1 cellular context compared by ENCODE assay signal in the genomic region with DNA sequence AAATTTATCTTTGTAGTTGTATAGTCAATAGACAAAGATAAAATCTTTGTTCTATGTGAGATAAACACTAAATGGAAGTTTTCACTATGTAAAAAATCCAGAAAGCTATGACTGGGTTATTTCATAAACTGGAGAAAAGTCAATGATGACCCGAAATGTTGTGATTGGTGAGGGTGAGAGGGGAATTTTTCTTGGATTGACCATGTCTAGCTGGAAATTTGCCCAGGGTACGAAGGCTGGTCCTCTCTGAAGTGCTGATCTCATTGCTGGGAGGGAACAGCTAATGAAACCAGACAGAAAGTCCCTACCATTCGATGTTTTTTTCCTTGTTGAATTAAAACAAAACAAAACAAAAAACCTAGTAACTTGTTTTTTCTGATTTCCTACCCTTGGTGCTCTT.
TF ChIP-seq lines count a peak whose summit lies in the region.

No MANE protein-coding gene starts in this region.

TF ChIP-seq in IMR-90, 13 proteins besides CTCF, POLR2A, EP300 and RAD21 (continued from another document):
- TF ChIP-seq, protein P1, sequence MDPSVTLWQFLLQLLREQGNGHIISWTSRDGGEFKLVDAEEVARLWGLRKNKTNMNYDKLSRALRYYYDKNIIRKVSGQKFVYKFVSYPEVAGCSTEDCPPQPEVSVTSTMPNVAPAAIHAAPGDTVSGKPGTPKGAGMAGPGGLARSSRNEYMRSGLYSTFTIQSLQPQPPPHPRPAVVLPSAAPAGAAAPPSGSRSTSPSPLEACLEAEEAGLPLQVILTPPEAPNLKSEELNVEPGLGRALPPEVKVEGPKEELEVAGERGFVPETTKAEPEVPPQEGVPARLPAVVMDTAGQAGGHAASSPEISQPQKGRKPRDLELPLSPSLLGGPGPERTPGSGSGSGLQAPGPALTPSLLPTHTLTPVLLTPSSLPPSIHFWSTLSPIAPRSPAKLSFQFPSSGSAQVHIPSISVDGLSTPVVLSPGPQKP (IDR thresholded peaks at IDR 0.05; ENCODE audit: borderline replicate concordance, low read depth, low read length) = no peak
- TF ChIP-seq RFX5 (IDR thresholded peaks at IDR 0.05; ENCODE audit: low read depth, low read length) (no peak), BHLHE40 (IDR thresholded peaks at IDR 0.05; ENCODE audit: low read depth, low read length) (no peak), CHD1 (IDR thresholded peaks at IDR 0.05; ENCODE audit: low read depth, low read length) (no peak), MXI1 (IDR thresholded peaks at IDR 0.05; ENCODE audit: borderline replicate concordance, low read depth, low read length) (no peak), MAFK (IDR thresholded peaks at IDR 0.05; ENCODE audit: low read depth, low read length) (no peak), CEBPB (IDR thresholded peaks at IDR 0.05; ENCODE audit: low read depth, low read length) (no peak), MAZ (IDR thresholded peaks at IDR 0.05; ENCODE audit: borderline replicate concordance, low read depth, low read length) (no peak), RCOR1 (IDR thresholded peaks at IDR 0.05; ENCODE audit: insufficient replicate concordance, low read length) (no peak), FOS (IDR thresholded peaks at IDR 0.05; ENCODE audit: low read depth, low read length) (no peak)
- TF ChIP-seq, protein P2, sequence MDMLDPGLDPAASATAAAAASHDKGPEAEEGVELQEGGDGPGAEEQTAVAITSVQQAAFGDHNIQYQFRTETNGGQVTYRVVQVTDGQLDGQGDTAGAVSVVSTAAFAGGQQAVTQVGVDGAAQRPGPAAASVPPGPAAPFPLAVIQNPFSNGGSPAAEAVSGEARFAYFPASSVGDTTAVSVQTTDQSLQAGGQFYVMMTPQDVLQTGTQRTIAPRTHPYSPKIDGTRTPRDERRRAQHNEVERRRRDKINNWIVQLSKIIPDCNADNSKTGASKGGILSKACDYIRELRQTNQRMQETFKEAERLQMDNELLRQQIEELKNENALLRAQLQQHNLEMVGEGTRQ (IDR thresholded peaks at IDR 0.05; ENCODE audit: low read depth, low read length) = no peak
